ENCODE assay signal across 2 cellular contexts in the genomic region with DNA sequence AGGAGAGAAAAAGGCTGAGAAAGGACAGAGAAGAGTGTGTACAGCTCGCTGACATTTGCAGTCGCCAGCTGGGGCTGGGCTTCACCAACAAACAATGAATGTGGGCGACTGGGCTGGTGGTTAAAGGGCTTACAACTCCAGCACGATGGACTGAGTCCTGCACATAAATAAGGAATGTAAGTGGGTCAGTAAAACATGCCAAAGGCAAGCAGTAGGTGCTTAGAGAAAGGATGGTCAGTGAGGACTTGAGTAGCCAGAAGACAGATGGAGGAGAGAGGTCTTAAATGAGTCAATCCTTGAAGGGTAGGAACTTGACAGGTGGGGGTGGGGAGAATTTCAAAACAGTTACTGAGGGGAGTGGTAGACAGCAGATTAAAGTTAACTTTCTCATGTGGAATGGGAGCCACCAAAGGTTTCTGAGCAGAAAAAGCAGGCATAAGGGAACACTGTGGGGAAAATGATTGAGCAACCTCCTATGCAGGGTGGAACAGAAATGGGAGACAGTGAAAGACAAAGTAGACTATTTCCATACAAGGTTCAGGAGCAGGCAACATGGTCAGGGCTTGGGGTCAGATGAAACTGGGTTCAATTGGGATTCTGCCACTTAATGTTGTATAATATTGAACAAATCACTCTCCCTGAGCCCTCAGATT.
TF ChIP-seq lines count a peak whose summit lies in the region.

No MANE protein-coding gene starts in this region.

TF ChIP-seq in HEK293, 187 proteins besides CTCF, POLR2A, EP300 and RAD21 (continued from another document):
- TF ChIP-seq ZNF610 (tag by site-specific recombination; IDR thresholded peaks at IDR 0.05; ENCODE audit: borderline replicate concordance), result no peak
- TF ChIP-seq, protein P1, sequence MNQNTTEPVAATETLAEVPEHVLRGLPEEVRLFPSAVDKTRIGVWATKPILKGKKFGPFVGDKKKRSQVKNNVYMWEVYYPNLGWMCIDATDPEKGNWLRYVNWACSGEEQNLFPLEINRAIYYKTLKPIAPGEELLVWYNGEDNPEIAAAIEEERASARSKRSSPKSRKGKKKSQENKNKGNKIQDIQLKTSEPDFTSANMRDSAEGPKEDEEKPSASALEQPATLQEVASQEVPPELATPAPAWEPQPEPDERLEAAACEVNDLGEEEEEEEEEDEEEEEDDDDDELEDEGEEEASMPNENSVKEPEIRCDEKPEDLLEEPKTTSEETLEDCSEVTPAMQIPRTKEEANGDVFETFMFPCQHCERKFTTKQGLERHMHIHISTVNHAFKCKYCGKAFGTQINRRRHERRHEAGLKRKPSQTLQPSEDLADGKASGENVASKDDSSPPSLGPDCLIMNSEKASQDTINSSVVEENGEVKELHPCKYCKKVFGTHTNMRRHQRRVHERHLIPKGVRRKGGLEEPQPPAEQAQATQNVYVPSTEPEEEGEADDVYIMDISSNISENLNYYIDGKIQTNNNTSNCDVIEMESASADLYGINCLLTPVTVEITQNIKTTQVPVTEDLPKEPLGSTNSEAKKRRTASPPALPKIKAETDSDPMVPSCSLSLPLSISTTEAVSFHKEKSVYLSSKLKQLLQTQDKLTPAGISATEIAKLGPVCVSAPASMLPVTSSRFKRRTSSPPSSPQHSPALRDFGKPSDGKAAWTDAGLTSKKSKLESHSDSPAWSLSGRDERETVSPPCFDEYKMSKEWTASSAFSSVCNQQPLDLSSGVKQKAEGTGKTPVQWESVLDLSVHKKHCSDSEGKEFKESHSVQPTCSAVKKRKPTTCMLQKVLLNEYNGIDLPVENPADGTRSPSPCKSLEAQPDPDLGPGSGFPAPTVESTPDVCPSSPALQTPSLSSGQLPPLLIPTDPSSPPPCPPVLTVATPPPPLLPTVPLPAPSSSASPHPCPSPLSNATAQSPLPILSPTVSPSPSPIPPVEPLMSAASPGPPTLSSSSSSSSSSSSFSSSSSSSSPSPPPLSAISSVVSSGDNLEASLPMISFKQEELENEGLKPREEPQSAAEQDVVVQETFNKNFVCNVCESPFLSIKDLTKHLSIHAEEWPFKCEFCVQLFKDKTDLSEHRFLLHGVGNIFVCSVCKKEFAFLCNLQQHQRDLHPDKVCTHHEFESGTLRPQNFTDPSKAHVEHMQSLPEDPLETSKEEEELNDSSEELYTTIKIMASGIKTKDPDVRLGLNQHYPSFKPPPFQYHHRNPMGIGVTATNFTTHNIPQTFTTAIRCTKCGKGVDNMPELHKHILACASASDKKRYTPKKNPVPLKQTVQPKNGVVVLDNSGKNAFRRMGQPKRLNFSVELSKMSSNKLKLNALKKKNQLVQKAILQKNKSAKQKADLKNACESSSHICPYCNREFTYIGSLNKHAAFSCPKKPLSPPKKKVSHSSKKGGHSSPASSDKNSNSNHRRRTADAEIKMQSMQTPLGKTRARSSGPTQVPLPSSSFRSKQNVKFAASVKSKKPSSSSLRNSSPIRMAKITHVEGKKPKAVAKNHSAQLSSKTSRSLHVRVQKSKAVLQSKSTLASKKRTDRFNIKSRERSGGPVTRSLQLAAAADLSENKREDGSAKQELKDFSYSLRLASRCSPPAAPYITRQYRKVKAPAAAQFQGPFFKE (tag by site-specific recombination; IDR thresholded peaks at IDR 0.05; ENCODE audit: borderline replicate concordance), result no peak

TF ChIP-seq in SK-N-SH treated with all-trans-retinoic acid at 6 μM for 48 hours, 23 proteins besides CTCF, POLR2A, EP300 and RAD21 (continued from another document):
- TF ChIP-seq, protein P2, sequence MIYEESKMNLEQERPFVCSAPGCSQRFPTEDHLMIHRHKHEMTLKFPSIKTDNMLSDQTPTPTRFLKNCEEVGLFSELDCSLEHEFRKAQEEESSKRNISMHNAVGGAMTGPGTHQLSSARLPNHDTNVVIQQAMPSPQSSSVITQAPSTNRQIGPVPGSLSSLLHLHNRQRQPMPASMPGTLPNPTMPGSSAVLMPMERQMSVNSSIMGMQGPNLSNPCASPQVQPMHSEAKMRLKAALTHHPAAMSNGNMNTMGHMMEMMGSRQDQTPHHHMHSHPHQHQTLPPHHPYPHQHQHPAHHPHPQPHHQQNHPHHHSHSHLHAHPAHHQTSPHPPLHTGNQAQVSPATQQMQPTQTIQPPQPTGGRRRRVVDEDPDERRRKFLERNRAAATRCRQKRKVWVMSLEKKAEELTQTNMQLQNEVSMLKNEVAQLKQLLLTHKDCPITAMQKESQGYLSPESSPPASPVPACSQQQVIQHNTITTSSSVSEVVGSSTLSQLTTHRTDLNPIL (CRISPR knock-in tag; IDR thresholded peaks at IDR 0.05; ENCODE audit: low read depth), result no peak
